In the genomic region with DNA sequence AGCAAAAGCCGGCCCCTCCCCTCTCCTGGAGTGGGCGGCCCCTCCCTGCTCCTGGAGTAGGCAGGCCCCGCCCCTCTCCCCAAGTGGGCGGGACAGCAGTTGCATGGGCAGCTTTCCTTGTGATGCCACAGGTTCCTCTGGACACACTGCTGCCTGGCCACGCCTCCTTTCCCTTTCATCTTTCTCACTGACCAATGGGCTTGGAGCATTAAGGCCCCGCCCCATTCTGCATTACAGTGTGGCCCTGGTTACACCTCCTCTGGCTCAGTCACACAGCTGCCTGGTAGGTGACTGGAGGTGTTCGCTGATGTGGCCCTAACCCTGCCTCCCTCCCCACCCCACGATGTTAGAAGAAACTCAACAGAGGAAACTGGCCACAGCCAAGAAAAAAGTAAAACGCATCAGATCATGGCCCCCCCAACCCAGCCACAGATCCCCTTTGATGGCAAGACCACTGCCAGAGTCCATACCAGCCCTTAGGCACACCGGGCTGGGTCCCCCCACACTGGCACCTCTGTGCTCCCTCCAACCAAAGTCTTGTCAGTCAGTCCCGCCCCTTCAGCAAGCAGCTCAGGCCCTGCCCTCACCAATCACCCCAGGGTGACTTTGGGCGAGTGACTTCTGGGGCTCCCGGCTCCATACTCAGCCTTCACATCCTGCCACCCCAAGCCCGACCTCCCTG, we compare ENCODE assay signal across 11 cellular contexts.
A peak's percentile ranks its signal among the peaks of the same experiment; 100 is the strongest.
DNase-seq lines count a peak whose midpoint lies in the region; ATAC-seq, FAIRE-seq and TF ChIP-seq lines count a peak whose summit lies in the region.
"Had no signal": no experiment of that assay in that cellular context is flagged by ENCODE, and none has a peak within 500 bp of the region (broad histone marks: within the 10 kb centered on the region; RNA-seq: fewer than 3 reads in every experiment).

No MANE protein-coding gene starts in this region.

- H3K4me1 Mint-ChIP-seq in natural killer cell treated with Interleukin-12 subunit alpha and Interleukin-12 subunit beta and Interleukin-15 and Interleukin-18, amount 100 ng/mL, for 72 hours (ENCODE audit: low read depth in 2 of 2), result peaks cover 0 to 3% of the 10 kb centered on the region in 2 donors

- TF ChIP-seq POLR2A in GM12891 (IDR thresholded peaks at IDR 0.05; ENCODE audit: low read depth, low read length), result no peak

- H3K27me3 Mint-ChIP-seq in natural killer cell treated with Interleukin-12 subunit alpha and Interleukin-12 subunit beta and Interleukin-15 and Interleukin-18, amount 100 ng/mL, for 72 hours, result peaks cover 0 to 12% of the 10 kb centered on the region in 2 donors

- no peaks in the 10 kb centered on the region for H3K9me3 Mint-ChIP-seq in natural killer cell treated with Interleukin-12 subunit alpha and Interleukin-12 subunit beta and Interleukin-15 and Interleukin-18, amount 100 ng/mL, for 72 hours

- DNase-seq in DMS153 (lab: John Stamatoyannopoulos, UW), result peak; percentile 9
- DNase-seq in DMS153 treated with DMSO at 0.1 percent for 48 hours (lab: John Stamatoyannopoulos, UW; ENCODE audit: unreplicated experiment), result no peak
- no peak for DNase-seq in GM12891 (ENCODE audit: insufficient read length, low spot score)
- DNase-seq in RPMI7951 (ENCODE audit: low read depth), result peak; percentile 62
- no peak for DNase-seq in natural killer cell treated with Interleukin-12 subunit alpha and Interleukin-12 subunit beta and Interleukin-15 and Interleukin-18, amount 100 ng/mL, for 72 hours (ENCODE audit: low spot score)
- DNase-seq in GM19239 (ENCODE audit: insufficient read length, low spot score), result no peak
- no peak for DNase-seq in GF-D8 (lab: John Stamatoyannopoulos, UW)
- DNase-seq: naive thymus-derived CD4-positive, alpha-beta T cell had no signal

- FAIRE-seq in GM12891 (lab: Jason Lieb, UNC) (peak; percentile 45), GM19239 (lab: Jason Lieb, UNC) (no peak)
- FAIRE-seq: A204.1 had no signal

- ATAC-seq in esophagus mucosa, result peak; percentile 29
- no peak for ATAC-seq in natural killer cell treated with Interleukin-12 subunit alpha and Interleukin-12 subunit beta and Interleukin-15 and Interleukin-18, amount 100 ng/mL, for 72 hours
- ATAC-seq: naive thymus-derived CD4-positive, alpha-beta T cell had no signal

- H3K27ac Mint-ChIP-seq in natural killer cell treated with Interleukin-12 subunit alpha and Interleukin-12 subunit beta and Interleukin-15 and Interleukin-18, amount 100 ng/mL, for 72 hours, result no peak overlapping the region
- H3K27ac Mint-ChIP-seq: IgD-negative memory B cell had no signal

- no peak overlapping the region for H3K4me3 Mint-ChIP-seq in natural killer cell treated with Interleukin-12 subunit alpha and Interleukin-12 subunit beta and Interleukin-15 and Interleukin-18, amount 100 ng/mL, for 72 hours
- H3K4me3 Mint-ChIP-seq: naive thymus-derived CD4-positive, alpha-beta T cell had no signal

- H3K36me3 Mint-ChIP-seq in natural killer cell treated with Interleukin-12 subunit alpha and Interleukin-12 subunit beta and Interleukin-15 and Interleukin-18, amount 100 ng/mL, for 72 hours, result no peaks in the 10 kb centered on the region
- H3K36me3 Mint-ChIP-seq: IgD-negative memory B cell; naive thymus-derived CD4-positive, alpha-beta T cell had no signal

TF ChIP-seq in GM12891, 5 proteins besides CTCF, POLR2A, EP300 and RAD21:
- TF ChIP-seq TAF1 (IDR thresholded peaks at IDR 0.05; ENCODE audit: low read depth, low read length) (no peak), PAX5 (IDR thresholded peaks at IDR 0.05; ENCODE audit: insufficient read depth, low read length, severe bottlenecking) (no peak), POU2F2 (IDR thresholded peaks at IDR 0.05; ENCODE audit: low read depth, low read length) (no peak), POLR2AphosphoS5 (IDR thresholded peaks at IDR 0.05; ENCODE audit: low read depth, low read length) (no peak), SPI1 (IDR thresholded peaks at IDR 0.05; ENCODE audit: low read depth, low read length) (no peak)

Comparison
In these comparisons a context has a peak if more than half of its experiments do, and no peak if none do; other contexts are left out.
1. DNase-seq: peak in DMS153 (single experiment) and RPMI7951 (single experiment); none in DMS153 treated with DMSO at 0.1 percent for 48 hours (single experiment), GM12891 (single experiment), natural killer cell treated with Interleukin-12 subunit alpha and Interleukin-12 subunit beta and Interleukin-15 and Interleukin-18, amount 100 ng/mL, for 72 hours (single experiment), GM19239 (single experiment) and GF-D8 (single experiment).